In the genomic region with DNA sequence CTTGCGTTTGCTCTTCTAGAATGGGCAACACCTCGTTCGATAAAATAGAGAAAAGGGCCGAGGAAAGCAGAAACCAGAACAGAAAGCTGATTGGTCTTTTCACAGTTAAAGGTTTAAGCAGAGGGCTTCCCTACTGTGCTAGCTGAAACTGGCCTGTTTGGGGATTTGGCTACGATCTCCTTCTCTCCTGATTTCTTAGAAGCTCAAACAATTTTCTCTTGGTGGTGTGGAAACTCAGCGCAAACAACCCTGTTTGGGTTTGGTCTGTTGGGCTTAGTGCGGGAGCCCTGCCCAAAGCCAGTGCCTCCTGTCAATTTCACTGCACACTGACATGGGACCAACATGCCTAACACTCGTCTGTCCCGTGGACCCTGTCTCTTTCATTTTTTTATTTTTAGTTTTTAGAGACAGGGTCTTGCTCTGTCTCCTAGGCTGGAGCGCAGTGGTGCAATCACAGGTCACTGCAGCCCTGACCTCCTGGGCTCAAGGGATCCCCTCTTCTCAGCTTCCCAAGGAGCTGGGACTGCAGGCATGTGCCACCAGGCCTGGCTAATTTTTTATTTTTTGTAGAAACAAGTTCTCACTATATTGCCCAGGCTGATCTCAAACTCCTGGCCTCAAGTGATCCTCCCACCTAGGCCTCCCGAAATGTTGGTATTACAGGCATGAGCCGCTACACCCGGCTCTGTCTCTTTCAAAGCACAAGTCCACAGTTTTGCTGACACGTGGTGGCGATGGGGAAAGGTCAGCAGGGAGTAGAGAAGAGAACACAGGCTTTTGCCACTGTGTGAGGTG, we compare ENCODE assay signal across 1 cellular context.
TF ChIP-seq lines count a peak whose summit lies in the region.

No MANE protein-coding gene starts in this region.

TF ChIP-seq in HepG2, 621 proteins besides CTCF, POLR2A, EP300 and RAD21 (continued from another document and continues in another):
- TF ChIP-seq ZNF292 (CRISPR knock-in tag; IDR thresholded peaks at IDR 0.05; ENCODE audit: borderline replicate concordance, low read depth), result peak; percentile 51; the same call in 1 of the 2 replicates
- no peak for TF ChIP-seq ZNF703 (CRISPR knock-in tag; IDR thresholded peaks at IDR 0.05; ENCODE audit: borderline replicate concordance)
- TF ChIP-seq, protein P1, sequence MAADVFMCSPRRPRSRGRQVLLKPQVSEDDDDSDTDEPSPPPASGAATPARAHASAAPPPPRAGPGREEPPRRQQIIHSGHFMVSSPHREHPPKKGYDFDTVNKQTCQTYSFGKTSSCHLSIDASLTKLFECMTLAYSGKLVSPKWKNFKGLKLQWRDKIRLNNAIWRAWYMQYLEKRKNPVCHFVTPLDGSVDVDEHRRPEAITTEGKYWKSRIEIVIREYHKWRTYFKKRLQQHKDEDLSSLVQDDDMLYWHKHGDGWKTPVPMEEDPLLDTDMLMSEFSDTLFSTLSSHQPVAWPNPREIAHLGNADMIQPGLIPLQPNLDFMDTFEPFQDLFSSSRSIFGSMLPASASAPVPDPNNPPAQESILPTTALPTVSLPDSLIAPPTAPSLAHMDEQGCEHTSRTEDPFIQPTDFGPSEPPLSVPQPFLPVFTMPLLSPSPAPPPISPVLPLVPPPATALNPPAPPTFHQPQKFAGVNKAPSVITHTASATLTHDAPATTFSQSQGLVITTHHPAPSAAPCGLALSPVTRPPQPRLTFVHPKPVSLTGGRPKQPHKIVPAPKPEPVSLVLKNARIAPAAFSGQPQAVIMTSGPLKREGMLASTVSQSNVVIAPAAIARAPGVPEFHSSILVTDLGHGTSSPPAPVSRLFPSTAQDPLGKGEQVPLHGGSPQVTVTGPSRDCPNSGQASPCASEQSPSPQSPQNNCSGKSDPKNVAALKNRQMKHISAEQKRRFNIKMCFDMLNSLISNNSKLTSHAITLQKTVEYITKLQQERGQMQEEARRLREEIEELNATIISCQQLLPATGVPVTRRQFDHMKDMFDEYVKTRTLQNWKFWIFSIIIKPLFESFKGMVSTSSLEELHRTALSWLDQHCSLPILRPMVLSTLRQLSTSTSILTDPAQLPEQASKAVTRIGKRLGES (CRISPR knock-in tag; IDR thresholded peaks at IDR 0.05; ENCODE audit: borderline replicate concordance), result no peak
- TF ChIP-seq, protein P2, sequence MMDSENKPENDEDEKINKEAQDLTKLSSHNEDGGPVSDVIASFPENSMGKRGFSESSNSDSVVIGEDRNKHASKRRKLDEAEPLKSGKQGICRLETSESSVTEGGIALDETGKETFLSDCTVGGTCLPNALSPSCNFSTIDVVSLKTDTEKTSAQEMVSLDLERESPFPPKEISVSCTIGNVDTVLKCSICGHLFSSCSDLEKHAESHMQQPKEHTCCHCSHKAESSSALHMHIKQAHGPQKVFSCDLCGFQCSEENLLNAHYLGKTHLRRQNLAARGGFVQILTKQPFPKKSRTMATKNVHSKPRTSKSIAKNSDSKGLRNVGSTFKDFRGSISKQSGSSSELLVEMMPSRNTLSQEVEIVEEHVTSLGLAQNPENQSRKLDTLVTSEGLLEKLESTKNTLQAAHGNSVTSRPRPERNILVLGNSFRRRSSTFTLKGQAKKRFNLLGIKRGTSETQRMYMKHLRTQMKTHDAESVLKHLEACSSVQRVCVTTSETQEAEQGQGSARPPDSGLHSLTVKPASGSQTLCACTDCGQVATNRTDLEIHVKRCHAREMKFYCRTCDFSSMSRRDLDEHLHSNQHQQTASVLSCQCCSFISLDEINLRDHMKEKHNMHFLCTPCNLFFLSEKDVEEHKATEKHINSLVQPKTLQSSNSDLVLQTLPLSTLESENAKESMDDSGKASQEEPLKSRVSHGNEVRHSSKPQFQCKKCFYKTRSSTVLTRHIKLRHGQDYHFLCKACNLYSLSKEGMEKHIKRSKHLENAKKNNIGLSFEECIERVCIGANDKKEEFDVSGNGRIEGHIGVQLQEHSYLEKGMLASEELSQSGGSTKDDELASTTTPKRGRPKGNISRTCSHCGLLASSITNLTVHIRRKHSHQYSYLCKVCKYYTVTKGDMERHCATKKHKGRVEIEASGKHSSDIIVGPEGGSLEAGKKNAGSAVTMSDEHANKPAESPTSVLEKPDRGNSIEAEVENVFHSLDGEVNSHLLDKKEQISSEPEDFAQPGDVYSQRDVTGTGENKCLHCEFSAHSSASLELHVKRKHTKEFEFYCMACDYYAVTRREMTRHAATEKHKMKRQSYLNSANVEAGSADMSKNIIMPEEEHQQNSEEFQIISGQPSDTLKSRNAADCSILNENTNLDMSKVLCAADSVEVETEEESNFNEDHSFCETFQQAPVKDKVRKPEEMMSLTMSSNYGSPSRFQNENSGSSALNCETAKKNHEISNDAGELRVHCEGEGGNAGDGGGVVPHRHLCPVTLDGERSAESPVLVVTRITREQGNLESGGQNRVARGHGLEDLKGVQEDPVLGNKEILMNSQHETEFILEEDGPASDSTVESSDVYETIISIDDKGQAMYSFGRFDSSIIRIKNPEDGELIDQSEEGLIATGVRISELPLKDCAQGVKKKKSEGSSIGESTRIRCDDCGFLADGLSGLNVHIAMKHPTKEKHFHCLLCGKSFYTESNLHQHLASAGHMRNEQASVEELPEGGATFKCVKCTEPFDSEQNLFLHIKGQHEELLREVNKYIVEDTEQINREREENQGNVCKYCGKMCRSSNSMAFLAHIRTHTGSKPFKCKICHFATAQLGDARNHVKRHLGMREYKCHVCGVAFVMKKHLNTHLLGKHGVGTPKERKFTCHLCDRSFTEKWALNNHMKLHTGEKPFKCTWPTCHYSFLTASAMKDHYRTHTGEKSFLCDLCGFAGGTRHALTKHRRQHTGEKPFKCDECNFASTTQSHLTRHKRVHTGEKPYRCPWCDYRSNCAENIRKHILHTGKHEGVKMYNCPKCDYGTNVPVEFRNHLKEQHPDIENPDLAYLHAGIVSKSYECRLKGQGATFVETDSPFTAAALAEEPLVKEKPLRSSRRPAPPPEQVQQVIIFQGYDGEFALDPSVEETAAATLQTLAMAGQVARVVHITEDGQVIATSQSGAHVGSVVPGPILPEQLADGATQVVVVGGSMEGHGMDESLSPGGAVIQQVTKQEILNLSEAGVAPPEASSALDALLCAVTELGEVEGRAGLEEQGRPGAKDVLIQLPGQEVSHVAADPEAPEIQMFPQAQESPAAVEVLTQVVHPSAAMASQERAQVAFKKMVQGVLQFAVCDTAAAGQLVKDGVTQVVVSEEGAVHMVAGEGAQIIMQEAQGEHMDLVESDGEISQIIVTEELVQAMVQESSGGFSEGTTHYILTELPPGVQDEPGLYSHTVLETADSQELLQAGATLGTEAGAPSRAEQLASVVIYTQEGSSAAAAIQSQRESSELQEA (CRISPR knock-in tag; IDR thresholded peaks at IDR 0.05; ENCODE audit: not compliant biosample characterization), result no peak
- TF ChIP-seq NFYB (CRISPR knock-in tag; IDR thresholded peaks at IDR 0.05), result peak; percentile 12; the same call in 1 of the 2 replicates
- TF ChIP-seq NR2F6 (IDR thresholded peaks at IDR 0.05), result peak; percentile 67
- 0 out of 2 replicates have a peak, but pooled peaks have one; percentile 54 for TF ChIP-seq NR2F6 (CRISPR knock-in tag; IDR thresholded peaks at IDR 0.05)
- TF ChIP-seq, protein P3, sequence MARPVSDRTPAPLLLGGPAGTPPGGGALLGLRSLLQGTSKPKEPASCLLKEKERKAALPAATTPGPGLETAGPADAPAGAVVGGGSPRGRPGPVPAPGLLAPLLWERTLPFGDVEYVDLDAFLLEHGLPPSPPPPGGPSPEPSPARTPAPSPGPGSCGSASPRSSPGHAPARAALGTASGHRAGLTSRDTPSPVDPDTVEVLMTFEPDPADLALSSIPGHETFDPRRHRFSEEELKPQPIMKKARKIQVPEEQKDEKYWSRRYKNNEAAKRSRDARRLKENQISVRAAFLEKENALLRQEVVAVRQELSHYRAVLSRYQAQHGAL (CRISPR knock-in tag; IDR thresholded peaks at IDR 0.05; ENCODE audit: not compliant biosample characterization), result no peak
- TF ChIP-seq ARHGAP35 (CRISPR knock-in tag; IDR thresholded peaks at IDR 0.05; ENCODE audit: borderline replicate concordance), result no peak
- 0 out of 2 replicates have a peak, but pooled peaks have one; percentile 20 for TF ChIP-seq ZNF317 (CRISPR knock-in tag; IDR thresholded peaks at IDR 0.05)
- no peak for TF ChIP-seq ADNP (CRISPR knock-in tag; IDR thresholded peaks at IDR 0.05)
- TF ChIP-seq ZNF589 (CRISPR knock-in tag; conservative IDR thresholded peaks at IDR 0.05), result 0 out of 2 replicates have a peak, but pooled peaks have one; percentile 31
- no peak for TF ChIP-seq ZNF550 (CRISPR knock-in tag; IDR thresholded peaks at IDR 0.05; ENCODE audit: borderline replicate concordance)
- TF ChIP-seq, protein P4, sequence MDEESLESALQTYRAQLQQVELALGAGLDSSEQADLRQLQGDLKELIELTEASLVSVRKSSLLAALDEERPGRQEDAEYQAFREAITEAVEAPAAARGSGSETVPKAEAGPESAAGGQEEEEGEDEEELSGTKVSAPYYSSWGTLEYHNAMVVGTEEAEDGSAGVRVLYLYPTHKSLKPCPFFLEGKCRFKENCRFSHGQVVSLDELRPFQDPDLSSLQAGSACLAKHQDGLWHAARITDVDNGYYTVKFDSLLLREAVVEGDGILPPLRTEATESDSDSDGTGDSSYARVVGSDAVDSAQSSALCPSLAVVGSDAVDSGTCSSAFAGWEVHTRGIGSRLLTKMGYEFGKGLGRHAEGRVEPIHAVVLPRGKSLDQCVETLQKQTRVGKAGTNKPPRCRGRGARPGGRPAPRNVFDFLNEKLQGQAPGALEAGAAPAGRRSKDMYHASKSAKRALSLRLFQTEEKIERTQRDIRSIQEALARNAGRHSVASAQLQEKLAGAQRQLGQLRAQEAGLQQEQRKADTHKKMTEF (CRISPR knock-in tag; IDR thresholded peaks at IDR 0.05), result no peak
- TF ChIP-seq ZFP90 (CRISPR knock-in tag; IDR thresholded peaks at IDR 0.05; ENCODE audit: borderline replicate concordance), result no peak
- TF ChIP-seq TRIM24 (CRISPR knock-in tag; IDR thresholded peaks at IDR 0.05), result no peak
- TF ChIP-seq, protein P5, sequence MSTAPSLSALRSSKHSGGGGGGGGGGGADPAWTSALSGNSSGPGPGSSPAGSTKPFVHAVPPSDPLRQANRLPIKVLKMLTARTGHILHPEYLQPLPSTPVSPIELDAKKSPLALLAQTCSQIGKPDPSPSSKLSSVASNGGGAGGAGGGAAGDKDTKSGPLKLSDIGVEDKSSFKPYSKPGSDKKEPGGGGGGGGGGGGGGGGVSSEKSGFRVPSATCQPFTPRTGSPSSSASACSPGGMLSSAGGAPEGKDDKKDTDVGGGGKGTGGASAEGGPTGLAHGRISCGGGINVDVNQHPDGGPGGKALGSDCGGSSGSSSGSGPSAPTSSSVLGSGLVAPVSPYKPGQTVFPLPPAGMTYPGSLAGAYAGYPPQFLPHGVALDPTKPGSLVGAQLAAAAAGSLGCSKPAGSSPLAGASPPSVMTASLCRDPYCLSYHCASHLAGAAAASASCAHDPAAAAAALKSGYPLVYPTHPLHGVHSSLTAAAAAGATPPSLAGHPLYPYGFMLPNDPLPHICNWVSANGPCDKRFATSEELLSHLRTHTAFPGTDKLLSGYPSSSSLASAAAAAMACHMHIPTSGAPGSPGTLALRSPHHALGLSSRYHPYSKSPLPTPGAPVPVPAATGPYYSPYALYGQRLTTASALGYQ (CRISPR knock-in tag; IDR thresholded peaks at IDR 0.05), result no peak
- TF ChIP-seq ELF3 (CRISPR knock-in tag; IDR thresholded peaks at IDR 0.05), result no peak
- TF ChIP-seq, protein P6, sequence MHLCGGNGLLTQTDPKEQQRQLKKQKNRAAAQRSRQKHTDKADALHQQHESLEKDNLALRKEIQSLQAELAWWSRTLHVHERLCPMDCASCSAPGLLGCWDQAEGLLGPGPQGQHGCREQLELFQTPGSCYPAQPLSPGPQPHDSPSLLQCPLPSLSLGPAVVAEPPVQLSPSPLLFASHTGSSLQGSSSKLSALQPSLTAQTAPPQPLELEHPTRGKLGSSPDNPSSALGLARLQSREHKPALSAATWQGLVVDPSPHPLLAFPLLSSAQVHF (CRISPR knock-in tag; IDR thresholded peaks at IDR 0.05), result no peak
- TF ChIP-seq, protein P7, sequence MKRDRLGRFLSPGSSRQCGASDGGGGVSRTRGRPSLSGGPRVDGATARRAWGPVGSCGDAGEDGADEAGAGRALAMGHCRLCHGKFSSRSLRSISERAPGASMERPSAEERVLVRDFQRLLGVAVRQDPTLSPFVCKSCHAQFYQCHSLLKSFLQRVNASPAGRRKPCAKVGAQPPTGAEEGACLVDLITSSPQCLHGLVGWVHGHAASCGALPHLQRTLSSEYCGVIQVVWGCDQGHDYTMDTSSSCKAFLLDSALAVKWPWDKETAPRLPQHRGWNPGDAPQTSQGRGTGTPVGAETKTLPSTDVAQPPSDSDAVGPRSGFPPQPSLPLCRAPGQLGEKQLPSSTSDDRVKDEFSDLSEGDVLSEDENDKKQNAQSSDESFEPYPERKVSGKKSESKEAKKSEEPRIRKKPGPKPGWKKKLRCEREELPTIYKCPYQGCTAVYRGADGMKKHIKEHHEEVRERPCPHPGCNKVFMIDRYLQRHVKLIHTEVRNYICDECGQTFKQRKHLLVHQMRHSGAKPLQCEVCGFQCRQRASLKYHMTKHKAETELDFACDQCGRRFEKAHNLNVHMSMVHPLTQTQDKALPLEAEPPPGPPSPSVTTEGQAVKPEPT (CRISPR knock-in tag; IDR thresholded peaks at IDR 0.05; ENCODE audit: low read depth), result no peak
- TF ChIP-seq CBX2 (IDR thresholded peaks at IDR 0.05; ENCODE audit: low read depth, low read length), result no peak
- TF ChIP-seq CBX2 (CRISPR knock-in tag; IDR thresholded peaks at IDR 0.05; ENCODE audit: low read depth), result no peak
- 0 out of 2 replicates have a peak, but pooled peaks have one; percentile 2 for TF ChIP-seq ZNF709 (CRISPR knock-in tag; IDR thresholded peaks at IDR 0.05)
- TF ChIP-seq ZNF761 (CRISPR knock-in tag; conservative IDR thresholded peaks at IDR 0.05), result no peak; the same call in 1 of the 2 replicates
- no peak for TF ChIP-seq ZNF777 (CRISPR knock-in tag; IDR thresholded peaks at IDR 0.05)
- no peak for TF ChIP-seq ZFP36 (IDR thresholded peaks at IDR 0.05; ENCODE audit: borderline replicate concordance, low read depth, low read length, partially characterized antibody)
- TF ChIP-seq PAX8 (CRISPR knock-in tag; IDR thresholded peaks at IDR 0.05; ENCODE audit: borderline replicate concordance), result no peak
- no peak for TF ChIP-seq HOXA9 (CRISPR knock-in tag; IDR thresholded peaks at IDR 0.05; ENCODE audit: borderline replicate concordance)
- TF ChIP-seq, protein P8, sequence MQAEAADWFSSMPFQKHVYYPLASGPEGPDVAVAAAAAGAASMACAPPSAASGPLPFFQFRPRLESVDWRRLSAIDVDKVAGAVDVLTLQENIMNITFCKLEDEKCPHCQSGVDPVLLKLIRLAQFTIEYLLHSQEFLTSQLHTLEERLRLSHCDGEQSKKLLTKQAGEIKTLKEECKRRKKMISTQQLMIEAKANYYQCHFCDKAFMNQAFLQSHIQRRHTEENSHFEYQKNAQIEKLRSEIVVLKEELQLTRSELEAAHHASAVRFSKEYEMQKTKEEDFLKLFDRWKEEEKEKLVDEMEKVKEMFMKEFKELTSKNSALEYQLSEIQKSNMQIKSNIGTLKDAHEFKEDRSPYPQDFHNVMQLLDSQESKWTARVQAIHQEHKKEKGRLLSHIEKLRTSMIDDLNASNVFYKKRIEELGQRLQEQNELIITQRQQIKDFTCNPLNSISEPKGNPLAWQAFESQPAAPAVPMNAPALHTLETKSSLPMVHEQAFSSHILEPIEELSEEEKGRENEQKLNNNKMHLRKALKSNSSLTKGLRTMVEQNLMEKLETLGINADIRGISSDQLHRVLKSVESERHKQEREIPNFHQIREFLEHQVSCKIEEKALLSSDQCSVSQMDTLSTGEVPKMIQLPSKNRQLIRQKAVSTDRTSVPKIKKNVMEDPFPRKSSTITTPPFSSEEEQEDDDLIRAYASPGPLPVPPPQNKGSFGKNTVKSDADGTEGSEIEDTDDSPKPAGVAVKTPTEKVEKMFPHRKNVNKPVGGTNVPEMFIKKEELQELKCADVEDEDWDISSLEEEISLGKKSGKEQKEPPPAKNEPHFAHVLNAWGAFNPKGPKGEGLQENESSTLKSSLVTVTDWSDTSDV (CRISPR knock-in tag; IDR thresholded peaks at IDR 0.05), result 0 out of 2 replicates have a peak, but pooled peaks have one; percentile 53
